Comparison of ENCODE assay signal across 11 cellular contexts in genomic region chr18:61272793-61273192, GRCh38.
"Had no signal": no experiment of that assay in that cellular context is flagged by ENCODE, and none has a peak within 500 bp of the region (broad histone marks: within the 10 kb centered on the region; RNA-seq: fewer than 3 reads in every experiment).

No MANE protein-coding gene starts in this region.

- H3K9ac ChIP-seq: GM23248 had no signal

- H3K4me3 Mint-ChIP-seq: GM23338, H9, HFFc6 had no signal

- H3K4me3 ChIP-seq: GM23248, GM23338, HAP-1 had no signal

- ATAC-seq: GM23338, HCT116 had no signal

- H3K4me2 ChIP-seq: GM23338 had no signal

- DNase-seq: GM23248, GOT3, H7, H9, HCEC 1CT, HFFc6 had no signal

- H3K36me3 ChIP-seq: HAP-1 had no signal

- FAIRE-seq: H1, H54 had no signal

- H2AFZ ChIP-seq: GM23248, GM23338 had no signal

- H3K27ac Mint-ChIP-seq: GM23338, H9, HFFc6 had no signal

- H3K27ac ChIP-seq: GM23248 had no signal

- H3K4me1 ChIP-seq: HAP-1 had no signal

- H3K9me3 ChIP-seq: HAP-1 had no signal
